In the genomic region with DNA sequence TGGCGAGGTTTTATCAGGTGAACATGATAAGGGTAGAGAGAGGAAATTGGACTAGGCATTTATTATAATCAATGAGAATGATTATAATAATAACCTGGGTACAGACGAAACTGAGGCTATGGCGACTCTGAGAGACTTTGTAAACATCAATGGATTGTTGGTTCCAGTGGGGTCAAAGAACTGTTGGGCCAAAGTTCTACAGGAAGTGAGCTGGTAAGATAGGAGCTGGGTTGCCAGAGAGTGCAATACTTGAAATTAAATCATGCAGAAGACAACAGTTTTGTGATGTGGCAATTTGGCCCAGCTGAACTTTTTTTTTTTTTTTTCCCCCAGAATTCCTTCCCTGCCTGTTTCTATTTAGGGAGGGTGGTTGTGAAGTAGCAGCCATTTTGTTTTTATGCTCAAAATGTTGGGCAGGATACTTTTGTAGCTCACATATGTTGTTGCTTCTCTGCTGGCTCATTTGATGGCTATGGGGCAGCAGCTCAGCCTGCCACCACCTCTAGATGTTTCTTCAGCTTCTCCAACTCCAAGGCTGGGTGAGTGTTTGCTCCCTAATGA, we compare ENCODE assay signal across 26 cellular contexts.
"Had no signal": no experiment of that assay in that cellular context is flagged by ENCODE, and none has a peak within 500 bp of the region (broad histone marks: within the 10 kb centered on the region; RNA-seq: fewer than 3 reads in every experiment).

No MANE protein-coding gene starts in this region.

- H3K36me3 Mint-ChIP-seq: brain had no signal

- H3K9me3 Mint-ChIP-seq: brain, nephron progenitor cell had no signal

- H3K27me3 Mint-ChIP-seq: activated naive CD8-positive, alpha-beta T cell treated with anti-CD3 and anti-CD28 coated beads, Interleukin-2, amount 10 ng/mL, durations not matched to agents 7 days and 5 days; activated T-cell treated with anti-CD3 and anti-CD28 coated beads, Interleukin-2, amount 50 U/mL, for 24 hours; brain; progenitor cell of endocrine pancreas; stimulated activated memory B cell treated with anti-CD40 and anti-IgM and Interleukin-4, amounts not matched to agents 10 μg/mL and 1 μg/mL and 100 μg/mL, for 72 hours had no signal

- H3K4me3 Mint-ChIP-seq: activated naive CD8-positive, alpha-beta T cell treated with anti-CD3 and anti-CD28 coated beads, Interleukin-2, amount 10 ng/mL, durations not matched to agents 7 days and 5 days; activated T-cell treated with anti-CD3 and anti-CD28 coated beads, Interleukin-2, amount 50 U/mL, for 24 hours; brain; nephron progenitor cell; stimulated activated memory B cell treated with anti-CD40 and anti-IgM and Interleukin-4, amounts not matched to agents 10 μg/mL and 1 μg/mL and 100 μg/mL, for 72 hours had no signal

- H3K4me1 Mint-ChIP-seq: brain, nephron progenitor cell had no signal

- H3K4me1 ChIP-seq: ascending aorta, foreskin keratinocyte, heart left ventricle, left lung, suprapubic skin, tibial nerve had no signal

- H3K9me3 ChIP-seq: ascending aorta, heart left ventricle, left lung, mucosa of descending colon, ovary, suprapubic skin, tibial nerve had no signal

- H3K4me3 ChIP-seq: ascending aorta, heart left ventricle, left lung, lung, mucosa of descending colon, ovary, skin epidermis, suprapubic skin, tibial nerve had no signal

- ATAC-seq: activated CD4-positive, CD25-positive, alpha-beta regulatory T cell treated with anti-CD3 and anti-CD28 coated beads, Interleukin-2, amount 50 U/mL, for 24 hours; foreskin keratinocyte; heart left ventricle; left lung; mucosa of descending colon; sciatic nerve; stimulated activated memory B cell treated with anti-CD40 and anti-IgM and Interleukin-4, amounts not matched to agents 10 μg/mL and 1 μg/mL and 100 μg/mL, for 72 hours had no signal

- DNase-seq: activated CD4-positive, alpha-beta T cell treated with anti-CD3 and anti-CD28 coated beads for 48 hours; activated CD4-positive, alpha-beta T cell treated with anti-CD3 and anti-CD28 coated beads, Interleukin-2, amount 50 U/mL, for 48 hours; activated CD8-positive, alpha-beta memory T cell treated with anti-CD3 and anti-CD28 coated beads, Interleukin-2, amount 50 U/mL, for 48 hours; activated naive CD8-positive, alpha-beta T cell treated with anti-CD3 and anti-CD28 coated beads, Interleukin-2, amount 10 ng/mL, durations not matched to agents 7 days and 5 days; activated T-cell treated with anti-CD3 and anti-CD28 coated beads, Interleukin-2, amount 50 U/mL, for 24 hours; caudate nucleus; foreskin keratinocyte; heart left ventricle; hypothalamus; left lung; mesendoderm; mucosa of descending colon; nephron progenitor cell; ovary; stimulated activated CD4-positive, alpha-beta T cell treated with anti-CD3 and anti-CD28 coated beads, Interleukin-4, amount 100 ng/mL, for 24 hours had no signal

- H3K36me3 ChIP-seq: ascending aorta, heart left ventricle, left lung, ovary, suprapubic skin, tibial nerve had no signal

- H3K27ac Mint-ChIP-seq: activated T-cell treated with anti-CD3 and anti-CD28 coated beads, Interleukin-2, amount 50 U/mL, for 24 hours; brain; nephron progenitor cell; stimulated activated memory B cell treated with anti-CD40 and anti-IgM and Interleukin-4, amounts not matched to agents 10 μg/mL and 1 μg/mL and 100 μg/mL, for 72 hours had no signal

- H3K27me3 ChIP-seq: ascending aorta, foreskin keratinocyte, heart left ventricle, left lung, ovary, suprapubic skin, tibial nerve had no signal

- H3K27ac ChIP-seq: ascending aorta, foreskin keratinocyte, heart left ventricle, left lung, ovary, skin epidermis, suprapubic skin, tibial nerve, VCaP had no signal
